Comparison of ENCODE assay signal across 1 cellular context in the genomic region with DNA sequence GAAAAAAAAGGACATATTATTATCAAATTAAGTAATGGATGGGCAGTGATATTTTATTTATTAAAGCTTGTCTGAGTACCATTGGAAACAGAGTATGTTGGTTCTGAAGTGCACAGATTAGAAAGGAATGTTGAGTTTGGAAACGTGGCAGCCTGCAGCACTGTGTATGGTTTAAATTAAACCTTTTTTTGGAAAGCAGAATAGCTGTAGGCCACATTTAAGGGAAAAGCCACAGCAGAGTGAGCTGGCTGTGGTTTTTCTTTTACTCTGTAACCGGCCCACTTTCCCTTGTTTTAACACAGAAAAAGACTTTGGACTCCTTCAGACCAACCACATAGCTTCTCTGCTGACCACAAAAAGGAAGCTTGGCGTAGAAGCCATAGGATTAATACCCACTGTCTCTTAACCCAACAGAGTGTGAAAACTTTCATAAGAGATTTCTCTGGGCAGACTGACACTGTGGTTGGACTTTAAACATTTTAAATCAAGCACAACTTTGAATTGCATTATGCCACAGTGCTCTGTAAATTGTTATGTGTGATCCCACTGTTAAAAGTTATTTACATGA.
TF ChIP-seq lines count a peak whose summit lies in the region.

No MANE protein-coding gene starts in this region.

TF ChIP-seq in HepG2, 621 proteins besides CTCF, POLR2A, EP300 and RAD21 (continued from another document and continues in another):
- TF ChIP-seq, protein P1, sequence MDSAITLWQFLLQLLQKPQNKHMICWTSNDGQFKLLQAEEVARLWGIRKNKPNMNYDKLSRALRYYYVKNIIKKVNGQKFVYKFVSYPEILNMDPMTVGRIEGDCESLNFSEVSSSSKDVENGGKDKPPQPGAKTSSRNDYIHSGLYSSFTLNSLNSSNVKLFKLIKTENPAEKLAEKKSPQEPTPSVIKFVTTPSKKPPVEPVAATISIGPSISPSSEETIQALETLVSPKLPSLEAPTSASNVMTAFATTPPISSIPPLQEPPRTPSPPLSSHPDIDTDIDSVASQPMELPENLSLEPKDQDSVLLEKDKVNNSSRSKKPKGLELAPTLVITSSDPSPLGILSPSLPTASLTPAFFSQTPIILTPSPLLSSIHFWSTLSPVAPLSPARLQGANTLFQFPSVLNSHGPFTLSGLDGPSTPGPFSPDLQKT (CRISPR knock-in tag; IDR thresholded peaks at IDR 0.05; ENCODE audit: borderline replicate concordance), result no peak
- TF ChIP-seq, protein P2, sequence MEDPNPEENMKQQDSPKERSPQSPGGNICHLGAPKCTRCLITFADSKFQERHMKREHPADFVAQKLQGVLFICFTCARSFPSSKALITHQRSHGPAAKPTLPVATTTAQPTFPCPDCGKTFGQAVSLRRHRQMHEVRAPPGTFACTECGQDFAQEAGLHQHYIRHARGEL (CRISPR knock-in tag; IDR thresholded peaks at IDR 0.05), result no peak
- no peak for TF ChIP-seq TP53 (CRISPR knock-in tag; conservative IDR thresholded peaks at IDR 0.05)
- TF ChIP-seq, protein P3, sequence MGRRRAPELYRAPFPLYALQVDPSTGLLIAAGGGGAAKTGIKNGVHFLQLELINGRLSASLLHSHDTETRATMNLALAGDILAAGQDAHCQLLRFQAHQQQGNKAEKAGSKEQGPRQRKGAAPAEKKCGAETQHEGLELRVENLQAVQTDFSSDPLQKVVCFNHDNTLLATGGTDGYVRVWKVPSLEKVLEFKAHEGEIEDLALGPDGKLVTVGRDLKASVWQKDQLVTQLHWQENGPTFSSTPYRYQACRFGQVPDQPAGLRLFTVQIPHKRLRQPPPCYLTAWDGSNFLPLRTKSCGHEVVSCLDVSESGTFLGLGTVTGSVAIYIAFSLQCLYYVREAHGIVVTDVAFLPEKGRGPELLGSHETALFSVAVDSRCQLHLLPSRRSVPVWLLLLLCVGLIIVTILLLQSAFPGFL (CRISPR knock-in tag; IDR thresholded peaks at IDR 0.05), result no peak
- TF ChIP-seq, protein P4, sequence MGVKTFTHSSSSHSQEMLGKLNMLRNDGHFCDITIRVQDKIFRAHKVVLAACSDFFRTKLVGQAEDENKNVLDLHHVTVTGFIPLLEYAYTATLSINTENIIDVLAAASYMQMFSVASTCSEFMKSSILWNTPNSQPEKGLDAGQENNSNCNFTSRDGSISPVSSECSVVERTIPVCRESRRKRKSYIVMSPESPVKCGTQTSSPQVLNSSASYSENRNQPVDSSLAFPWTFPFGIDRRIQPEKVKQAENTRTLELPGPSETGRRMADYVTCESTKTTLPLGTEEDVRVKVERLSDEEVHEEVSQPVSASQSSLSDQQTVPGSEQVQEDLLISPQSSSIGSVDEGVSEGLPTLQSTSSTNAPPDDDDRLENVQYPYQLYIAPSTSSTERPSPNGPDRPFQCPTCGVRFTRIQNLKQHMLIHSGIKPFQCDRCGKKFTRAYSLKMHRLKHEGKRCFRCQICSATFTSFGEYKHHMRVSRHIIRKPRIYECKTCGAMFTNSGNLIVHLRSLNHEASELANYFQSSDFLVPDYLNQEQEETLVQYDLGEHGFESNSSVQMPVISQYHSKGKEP (CRISPR knock-in tag; IDR thresholded peaks at IDR 0.05), result no peak
- TF ChIP-seq HMG20B (CRISPR knock-in tag; conservative IDR thresholded peaks at IDR 0.05), result no peak
- TF ChIP-seq, protein P5, sequence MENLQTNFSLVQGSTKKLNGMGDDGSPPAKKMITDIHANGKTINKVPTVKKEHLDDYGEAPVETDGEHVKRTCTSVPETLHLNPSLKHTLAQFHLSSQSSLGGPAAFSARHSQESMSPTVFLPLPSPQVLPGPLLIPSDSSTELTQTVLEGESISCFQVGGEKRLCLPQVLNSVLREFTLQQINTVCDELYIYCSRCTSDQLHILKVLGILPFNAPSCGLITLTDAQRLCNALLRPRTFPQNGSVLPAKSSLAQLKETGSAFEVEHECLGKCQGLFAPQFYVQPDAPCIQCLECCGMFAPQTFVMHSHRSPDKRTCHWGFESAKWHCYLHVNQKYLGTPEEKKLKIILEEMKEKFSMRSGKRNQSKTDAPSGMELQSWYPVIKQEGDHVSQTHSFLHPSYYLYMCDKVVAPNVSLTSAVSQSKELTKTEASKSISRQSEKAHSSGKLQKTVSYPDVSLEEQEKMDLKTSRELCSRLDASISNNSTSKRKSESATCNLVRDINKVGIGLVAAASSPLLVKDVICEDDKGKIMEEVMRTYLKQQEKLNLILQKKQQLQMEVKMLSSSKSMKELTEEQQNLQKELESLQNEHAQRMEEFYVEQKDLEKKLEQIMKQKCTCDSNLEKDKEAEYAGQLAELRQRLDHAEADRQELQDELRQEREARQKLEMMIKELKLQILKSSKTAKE (CRISPR knock-in tag; IDR thresholded peaks at IDR 0.05; ENCODE audit: borderline replicate concordance), result no peak
- no peak for TF ChIP-seq MTA3 (CRISPR knock-in tag; IDR thresholded peaks at IDR 0.05)
- TF ChIP-seq JUN (CRISPR knock-in tag; IDR thresholded peaks at IDR 0.05), result no peak
- no peak for TF ChIP-seq KDM1A (CRISPR knock-in tag; IDR thresholded peaks at IDR 0.05)
- TF ChIP-seq ZNF264 (CRISPR knock-in tag; IDR thresholded peaks at IDR 0.05), result no peak
- no peak for TF ChIP-seq PPARG (CRISPR knock-in tag; conservative IDR thresholded peaks at IDR 0.05)
- TF ChIP-seq ZNF616 (CRISPR knock-in tag; IDR thresholded peaks at IDR 0.05; ENCODE audit: low read depth), result no peak
- TF ChIP-seq ZNF234 (CRISPR knock-in tag; conservative IDR thresholded peaks at IDR 0.05), result no peak
- TF ChIP-seq CREB1 (IDR thresholded peaks at IDR 0.05), result no peak
- peak; percentile 60; the same call in 1 of the 2 replicates for TF ChIP-seq CREB1 (CRISPR knock-in tag; IDR thresholded peaks at IDR 0.05)
- TF ChIP-seq, protein P6, sequence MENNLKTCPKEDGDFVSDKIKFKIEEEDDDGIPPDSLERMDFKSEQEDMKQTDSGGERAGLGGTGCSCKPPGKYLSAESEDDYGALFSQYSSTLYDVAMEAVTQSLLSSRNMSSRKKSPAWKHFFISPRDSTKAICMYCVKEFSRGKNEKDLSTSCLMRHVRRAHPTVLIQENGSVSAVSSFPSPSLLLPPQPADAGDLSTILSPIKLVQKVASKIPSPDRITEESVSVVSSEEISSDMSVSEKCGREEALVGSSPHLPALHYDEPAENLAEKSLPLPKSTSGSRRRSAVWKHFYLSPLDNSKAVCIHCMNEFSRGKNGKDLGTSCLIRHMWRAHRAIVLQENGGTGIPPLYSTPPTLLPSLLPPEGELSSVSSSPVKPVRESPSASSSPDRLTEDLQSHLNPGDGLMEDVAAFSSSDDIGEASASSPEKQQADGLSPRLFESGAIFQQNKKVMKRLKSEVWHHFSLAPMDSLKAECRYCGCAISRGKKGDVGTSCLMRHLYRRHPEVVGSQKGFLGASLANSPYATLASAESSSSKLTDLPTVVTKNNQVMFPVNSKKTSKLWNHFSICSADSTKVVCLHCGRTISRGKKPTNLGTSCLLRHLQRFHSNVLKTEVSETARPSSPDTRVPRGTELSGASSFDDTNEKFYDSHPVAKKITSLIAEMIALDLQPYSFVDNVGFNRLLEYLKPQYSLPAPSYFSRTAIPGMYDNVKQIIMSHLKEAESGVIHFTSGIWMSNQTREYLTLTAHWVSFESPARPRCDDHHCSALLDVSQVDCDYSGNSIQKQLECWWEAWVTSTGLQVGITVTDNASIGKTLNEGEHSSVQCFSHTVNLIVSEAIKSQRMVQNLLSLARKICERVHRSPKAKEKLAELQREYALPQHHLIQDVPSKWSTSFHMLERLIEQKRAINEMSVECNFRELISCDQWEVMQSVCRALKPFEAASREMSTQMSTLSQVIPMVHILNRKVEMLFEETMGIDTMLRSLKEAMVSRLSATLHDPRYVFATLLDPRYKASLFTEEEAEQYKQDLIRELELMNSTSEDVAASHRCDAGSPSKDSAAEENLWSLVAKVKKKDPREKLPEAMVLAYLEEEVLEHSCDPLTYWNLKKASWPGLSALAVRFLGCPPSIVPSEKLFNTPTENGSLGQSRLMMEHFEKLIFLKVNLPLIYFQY (CRISPR knock-in tag; IDR thresholded peaks at IDR 0.05; ENCODE audit: borderline replicate concordance), result peak; percentile 59; the same call in 1 of the 2 replicates
- no peak for TF ChIP-seq ZC3H4 (CRISPR knock-in tag; IDR thresholded peaks at IDR 0.05; ENCODE audit: borderline replicate concordance)
- TF ChIP-seq ZMAT3 (CRISPR knock-in tag; conservative IDR thresholded peaks at IDR 0.05), result no peak
- TF ChIP-seq ZNF670 (CRISPR knock-in tag; IDR thresholded peaks at IDR 0.05; ENCODE audit: borderline replicate concordance), result 0 out of 2 replicates have a peak, but pooled peaks have one; percentile 15
- TF ChIP-seq, protein P7, sequence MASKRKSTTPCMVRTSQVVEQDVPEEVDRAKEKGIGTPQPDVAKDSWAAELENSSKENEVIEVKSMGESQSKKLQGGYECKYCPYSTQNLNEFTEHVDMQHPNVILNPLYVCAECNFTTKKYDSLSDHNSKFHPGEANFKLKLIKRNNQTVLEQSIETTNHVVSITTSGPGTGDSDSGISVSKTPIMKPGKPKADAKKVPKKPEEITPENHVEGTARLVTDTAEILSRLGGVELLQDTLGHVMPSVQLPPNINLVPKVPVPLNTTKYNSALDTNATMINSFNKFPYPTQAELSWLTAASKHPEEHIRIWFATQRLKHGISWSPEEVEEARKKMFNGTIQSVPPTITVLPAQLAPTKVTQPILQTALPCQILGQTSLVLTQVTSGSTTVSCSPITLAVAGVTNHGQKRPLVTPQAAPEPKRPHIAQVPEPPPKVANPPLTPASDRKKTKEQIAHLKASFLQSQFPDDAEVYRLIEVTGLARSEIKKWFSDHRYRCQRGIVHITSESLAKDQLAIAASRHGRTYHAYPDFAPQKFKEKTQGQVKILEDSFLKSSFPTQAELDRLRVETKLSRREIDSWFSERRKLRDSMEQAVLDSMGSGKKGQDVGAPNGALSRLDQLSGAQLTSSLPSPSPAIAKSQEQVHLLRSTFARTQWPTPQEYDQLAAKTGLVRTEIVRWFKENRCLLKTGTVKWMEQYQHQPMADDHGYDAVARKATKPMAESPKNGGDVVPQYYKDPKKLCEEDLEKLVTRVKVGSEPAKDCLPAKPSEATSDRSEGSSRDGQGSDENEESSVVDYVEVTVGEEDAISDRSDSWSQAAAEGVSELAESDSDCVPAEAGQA (IDR thresholded peaks at IDR 0.05; ENCODE audit: low read depth), result no peak
- TF ChIP-seq, protein P7 (CRISPR knock-in tag; IDR thresholded peaks at IDR 0.05; ENCODE audit: borderline replicate concordance), result no peak
- TF ChIP-seq ATAD3A (CRISPR knock-in tag; IDR thresholded peaks at IDR 0.05), result no peak
- TF ChIP-seq, protein P8, sequence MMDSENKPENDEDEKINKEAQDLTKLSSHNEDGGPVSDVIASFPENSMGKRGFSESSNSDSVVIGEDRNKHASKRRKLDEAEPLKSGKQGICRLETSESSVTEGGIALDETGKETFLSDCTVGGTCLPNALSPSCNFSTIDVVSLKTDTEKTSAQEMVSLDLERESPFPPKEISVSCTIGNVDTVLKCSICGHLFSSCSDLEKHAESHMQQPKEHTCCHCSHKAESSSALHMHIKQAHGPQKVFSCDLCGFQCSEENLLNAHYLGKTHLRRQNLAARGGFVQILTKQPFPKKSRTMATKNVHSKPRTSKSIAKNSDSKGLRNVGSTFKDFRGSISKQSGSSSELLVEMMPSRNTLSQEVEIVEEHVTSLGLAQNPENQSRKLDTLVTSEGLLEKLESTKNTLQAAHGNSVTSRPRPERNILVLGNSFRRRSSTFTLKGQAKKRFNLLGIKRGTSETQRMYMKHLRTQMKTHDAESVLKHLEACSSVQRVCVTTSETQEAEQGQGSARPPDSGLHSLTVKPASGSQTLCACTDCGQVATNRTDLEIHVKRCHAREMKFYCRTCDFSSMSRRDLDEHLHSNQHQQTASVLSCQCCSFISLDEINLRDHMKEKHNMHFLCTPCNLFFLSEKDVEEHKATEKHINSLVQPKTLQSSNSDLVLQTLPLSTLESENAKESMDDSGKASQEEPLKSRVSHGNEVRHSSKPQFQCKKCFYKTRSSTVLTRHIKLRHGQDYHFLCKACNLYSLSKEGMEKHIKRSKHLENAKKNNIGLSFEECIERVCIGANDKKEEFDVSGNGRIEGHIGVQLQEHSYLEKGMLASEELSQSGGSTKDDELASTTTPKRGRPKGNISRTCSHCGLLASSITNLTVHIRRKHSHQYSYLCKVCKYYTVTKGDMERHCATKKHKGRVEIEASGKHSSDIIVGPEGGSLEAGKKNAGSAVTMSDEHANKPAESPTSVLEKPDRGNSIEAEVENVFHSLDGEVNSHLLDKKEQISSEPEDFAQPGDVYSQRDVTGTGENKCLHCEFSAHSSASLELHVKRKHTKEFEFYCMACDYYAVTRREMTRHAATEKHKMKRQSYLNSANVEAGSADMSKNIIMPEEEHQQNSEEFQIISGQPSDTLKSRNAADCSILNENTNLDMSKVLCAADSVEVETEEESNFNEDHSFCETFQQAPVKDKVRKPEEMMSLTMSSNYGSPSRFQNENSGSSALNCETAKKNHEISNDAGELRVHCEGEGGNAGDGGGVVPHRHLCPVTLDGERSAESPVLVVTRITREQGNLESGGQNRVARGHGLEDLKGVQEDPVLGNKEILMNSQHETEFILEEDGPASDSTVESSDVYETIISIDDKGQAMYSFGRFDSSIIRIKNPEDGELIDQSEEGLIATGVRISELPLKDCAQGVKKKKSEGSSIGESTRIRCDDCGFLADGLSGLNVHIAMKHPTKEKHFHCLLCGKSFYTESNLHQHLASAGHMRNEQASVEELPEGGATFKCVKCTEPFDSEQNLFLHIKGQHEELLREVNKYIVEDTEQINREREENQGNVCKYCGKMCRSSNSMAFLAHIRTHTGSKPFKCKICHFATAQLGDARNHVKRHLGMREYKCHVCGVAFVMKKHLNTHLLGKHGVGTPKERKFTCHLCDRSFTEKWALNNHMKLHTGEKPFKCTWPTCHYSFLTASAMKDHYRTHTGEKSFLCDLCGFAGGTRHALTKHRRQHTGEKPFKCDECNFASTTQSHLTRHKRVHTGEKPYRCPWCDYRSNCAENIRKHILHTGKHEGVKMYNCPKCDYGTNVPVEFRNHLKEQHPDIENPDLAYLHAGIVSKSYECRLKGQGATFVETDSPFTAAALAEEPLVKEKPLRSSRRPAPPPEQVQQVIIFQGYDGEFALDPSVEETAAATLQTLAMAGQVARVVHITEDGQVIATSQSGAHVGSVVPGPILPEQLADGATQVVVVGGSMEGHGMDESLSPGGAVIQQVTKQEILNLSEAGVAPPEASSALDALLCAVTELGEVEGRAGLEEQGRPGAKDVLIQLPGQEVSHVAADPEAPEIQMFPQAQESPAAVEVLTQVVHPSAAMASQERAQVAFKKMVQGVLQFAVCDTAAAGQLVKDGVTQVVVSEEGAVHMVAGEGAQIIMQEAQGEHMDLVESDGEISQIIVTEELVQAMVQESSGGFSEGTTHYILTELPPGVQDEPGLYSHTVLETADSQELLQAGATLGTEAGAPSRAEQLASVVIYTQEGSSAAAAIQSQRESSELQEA (CRISPR knock-in tag; IDR thresholded peaks at IDR 0.05; ENCODE audit: not compliant biosample characterization), result no peak
- TF ChIP-seq THYN1 (CRISPR knock-in tag; IDR thresholded peaks at IDR 0.05; ENCODE audit: borderline replicate concordance, low read depth), result no peak
- no peak for TF ChIP-seq ESRRA (CRISPR knock-in tag; IDR thresholded peaks at IDR 0.05; ENCODE audit: low read depth)
- TF ChIP-seq GPN1 (CRISPR knock-in tag; IDR thresholded peaks at IDR 0.05; ENCODE audit: borderline replicate concordance), result no peak
